In genomic region chr13:71632721-71633120, GRCh38 we compare ENCODE assay signal across 27 cellular contexts.
"Had no signal": no experiment of that assay in that cellular context is flagged by ENCODE, and none has a peak within 500 bp of the region (broad histone marks: within the 10 kb centered on the region; RNA-seq: fewer than 3 reads in every experiment).

No MANE protein-coding gene starts in this region.

- H3K27me3 ChIP-seq: ascending aorta, body of pancreas, SJCRH30 had no signal

- H3K27ac ChIP-seq: ascending aorta, body of pancreas, SJCRH30 had no signal

- ATAC-seq: activated CD8-positive, alpha-beta T cell treated with anti-CD3 and anti-CD28 coated beads, Interleukin-2, amount 10 ng/mL, durations not matched to agents 7 days and 5 days; activated naive CD4-positive, alpha-beta T cell treated with anti-CD3 and anti-CD28 coated beads, Interleukin-2, amount 50 U/mL, for 72 hours; activated naive CD8-positive, alpha-beta T cell treated with anti-CD3 and anti-CD28 coated beads, Interleukin-2, amount 50 U/mL, for 24 hours; body of pancreas; K562; Panc1; Right ventricle myocardium inferior had no signal

- H3K9me3 Mint-ChIP-seq: activated naive CD8-positive, alpha-beta T cell treated with anti-CD3 and anti-CD28 coated beads, Interleukin-2, amount 50 U/mL, for 24 hours; activated T-cell treated with anti-CD3 and anti-CD28 coated beads, Interleukin-2, amount 50 U/mL, for 24 hours; T-helper 1 cell treated with Interleukin-12 subunit alpha and Interleukin-12 subunit beta and Interleukin-4 antibody, amounts not matched to agents 30 μg/mL and 1 μg/mL, for 36 hours had no signal

- H3K4me3 ChIP-seq: ascending aorta, body of pancreas, K562, SJCRH30 had no signal

- H3K9me3 ChIP-seq: ascending aorta, body of pancreas, SJCRH30 had no signal

- DNase-seq: activated CD4-positive, alpha-beta T cell treated with anti-CD3 and anti-CD28 coated beads for 48 hours; activated CD4-positive, alpha-beta T cell treated with anti-CD3 and anti-CD28 coated beads, Interleukin-2, amount 50 U/mL, for 4 hours; activated CD4-positive, CD25-positive, alpha-beta regulatory T cell treated with anti-CD3 and anti-CD28 coated beads, Interleukin-2, amount 50 U/mL, for 72 hours; activated CD8-positive, alpha-beta T cell treated with anti-CD3 and anti-CD28 coated beads, Interleukin-2, amount 10 ng/mL, durations not matched to agents 7 days and 5 days; activated effector memory CD4-positive, alpha-beta T cell treated with anti-CD3 and anti-CD28 coated beads, Interleukin-2, amount 50 U/mL, for 16 hours; activated naive CD4-positive, alpha-beta T cell treated with Interleukin-2 at 50 U/mL for 16 hours; activated naive CD8-positive, alpha-beta T cell treated with anti-CD3 and anti-CD28 coated beads, Interleukin-2, amount 50 U/mL, for 24 hours; activated T-cell treated with anti-CD3 and anti-CD28 coated beads, Interleukin-2, amount 50 U/mL, for 24 hours; amniotic stem cell; body of pancreas; Kasumi-1; NCI-H1105 treated with DMSO at 0.1 percent for 48 hours; NCI-H1436 treated with DMSO at 0.1 percent for 48 hours; NCI-H187; NCI-H2081; NCI-H510A treated with DMSO at 0.1 percent for 48 hours; NCI-H69; NK-92 treated with Interleukin-12 subunit alpha and Interleukin-12 subunit beta, amount 100 ng/mL, for 24 hours; OCI-M1; RPMI8226; SJCRH30 had no signal

- H3K4me1 Mint-ChIP-seq: activated naive CD8-positive, alpha-beta T cell treated with anti-CD3 and anti-CD28 coated beads, Interleukin-2, amount 50 U/mL, for 24 hours had no signal

- H3K36me3 Mint-ChIP-seq: activated naive CD4-positive, alpha-beta T cell treated with anti-CD3 and anti-CD28 coated beads, Interleukin-2, amount 50 U/mL, for 72 hours had no signal

- H3K36me3 ChIP-seq: ascending aorta, SJCRH30 had no signal

- H3K27me3 Mint-ChIP-seq: activated naive CD8-positive, alpha-beta T cell treated with anti-CD3 and anti-CD28 coated beads, Interleukin-2, amount 50 U/mL, for 24 hours; activated T-cell treated with anti-CD3 and anti-CD28 coated beads, Interleukin-2, amount 50 U/mL, for 24 hours had no signal

- H3K27ac Mint-ChIP-seq: activated CD8-positive, alpha-beta T cell treated with anti-CD3 and anti-CD28 coated beads, Interleukin-2, amount 10 ng/mL, durations not matched to agents 7 days and 5 days; activated naive CD4-positive, alpha-beta T cell treated with anti-CD3 and anti-CD28 coated beads, Interleukin-2, amount 50 U/mL, for 72 hours; activated naive CD8-positive, alpha-beta T cell treated with anti-CD3 and anti-CD28 coated beads, Interleukin-2, amount 50 U/mL, for 24 hours; activated T-cell treated with anti-CD3 and anti-CD28 coated beads, Interleukin-2, amount 50 U/mL, for 24 hours; T-helper 1 cell treated with Interleukin-12 subunit alpha and Interleukin-12 subunit beta and Interleukin-4 antibody, amounts not matched to agents 30 μg/mL and 1 μg/mL, for 36 hours had no signal

- H3K4me3 Mint-ChIP-seq: activated CD8-positive, alpha-beta T cell treated with anti-CD3 and anti-CD28 coated beads, Interleukin-2, amount 10 ng/mL, durations not matched to agents 7 days and 5 days; activated naive CD8-positive, alpha-beta T cell treated with anti-CD3 and anti-CD28 coated beads, Interleukin-2, amount 50 U/mL, for 24 hours; activated T-cell treated with anti-CD3 and anti-CD28 coated beads, Interleukin-2, amount 50 U/mL, for 24 hours; T-helper 1 cell treated with Interleukin-12 subunit alpha and Interleukin-12 subunit beta and Interleukin-4 antibody, amounts not matched to agents 30 μg/mL and 1 μg/mL, for 36 hours had no signal

- H3K4me1 ChIP-seq: ascending aorta, body of pancreas had no signal
